Comparison of ENCODE assay signal across 9 cellular contexts in genomic region chr12:8648598-8649205, GRCh38. TPM values are rescaled to one million over a fixed set of nuclear protein-coding genes. Genes with fewer than 3 reads are reported as not detected.
DNase-seq lines count a peak whose midpoint lies in the region; ATAC-seq and TF ChIP-seq lines count a peak whose summit lies in the region.
"Had no signal": no experiment of that assay in that cellular context is flagged by ENCODE, and none has a peak within 500 bp of the region (broad histone marks: within the 10 kb centered on the region; RNA-seq: fewer than 3 reads in every experiment).

No MANE protein-coding gene starts in this region.

- no peak overlapping the region for H3K9ac ChIP-seq in colonic mucosa (ENCODE audit: low read depth in 2 of 2, low read length in 2 of 2)

- no peaks in the 10 kb centered on the region for H3K4me1 ChIP-seq in colonic mucosa

- TF ChIP-seq CTCF in colonic mucosa (IDR thresholded peaks at IDR 0.05), result no peak

- no peaks in the 10 kb centered on the region for H3K27me3 ChIP-seq in colonic mucosa

- H3K27ac ChIP-seq in colonic mucosa, result no peak overlapping the region
- H3K27ac ChIP-seq: skin epidermis had no signal

- no peak overlapping the region for H3K4me3 ChIP-seq in colonic mucosa
- H3K4me3 ChIP-seq: skin epidermis had no signal

- DNase-seq in activated CD8-positive, alpha-beta memory T cell treated with anti-CD3 and anti-CD28 coated beads, Interleukin-2, amount 50 U/mL, for 4 hours, result peak; percentile 48
- peak; percentile 26 to 36 for DNase-seq in stimulated activated CD8-positive, alpha-beta memory T cell treated with anti-CD3 and anti-CD28 coated beads, Interleukin-15, amount 100 ng/mL, for 4 hours (ENCODE audit: low read depth in 2 of 2)
- DNase-seq in COR-L47 (lab: John Stamatoyannopoulos, UW) (no peak), EL (no peak), colonic mucosa (no peak)
- DNase-seq in effector CD4-positive, alpha-beta T cell, result no peak

- H3K36me3 ChIP-seq in colonic mucosa, result no peaks in the 10 kb centered on the region

- intact Hi-C loops in colonic mucosa (cut with DNase I), result no loop called here

- H3K9me3 ChIP-seq in colonic mucosa, result no peaks in the 10 kb centered on the region

- peak; percentile 84 for ATAC-seq in GM19351 (IDR thresholded peaks at IDR 0.05; ENCODE audit: unreplicated experiment)
- ATAC-seq in HG03066 (IDR thresholded peaks at IDR 0.05; ENCODE audit: low read depth, unreplicated experiment), result peak; percentile 65

RNA-seq across cellular contexts. Expression of gene MFAP5, which starts 13.9 kb away (rescaled TPM):
- 10 to 100 TPM in 1 of 2 donors, 1 to 10 TPM in 1; 4.6 to 12.1 TPM for total RNA-seq in colonic mucosa

RNA-seq across cellular contexts. Expression of gene AICDA, which starts 36.0 kb away (rescaled TPM):
- total RNA-seq in colonic mucosa, result not detected

RNA-seq across cellular contexts. Expression of gene RIMKLB, which starts 49.1 kb away (rescaled TPM):
- 1 to 10 TPM; 4.3 to 6.0 TPM for total RNA-seq in colonic mucosa

Comparison
In these comparisons a context has a peak if more than half of its experiments do, and no peak if none do; other contexts are left out.
1. DNase-seq: peak in activated CD8-positive, alpha-beta memory T cell treated with anti-CD3 and anti-CD28 coated beads, Interleukin-2, amount 50 U/mL, for 4 hours (single experiment) and stimulated activated CD8-positive, alpha-beta memory T cell treated with anti-CD3 and anti-CD28 coated beads, Interleukin-15, amount 100 ng/mL, for 4 hours (2 of 2); none in COR-L47 (single experiment), EL (single experiment), colonic mucosa (single experiment) and effector CD4-positive, alpha-beta T cell (single experiment).